In genomic region chr12:6271281-6271680, GRCh38 we compare ENCODE assay signal across 25 cellular contexts. TPM values are rescaled to one million over a fixed set of nuclear protein-coding genes. Genes with fewer than 3 reads are reported as not detected.
"Had no signal": no experiment of that assay in that cellular context is flagged by ENCODE, and none has a peak within 500 bp of the region (broad histone marks: within the 10 kb centered on the region; RNA-seq: fewer than 3 reads in every experiment).

No MANE protein-coding gene starts in this region.

- H3K27ac Mint-ChIP-seq: activated B cell treated with CpG ODN at 0.5 μM for 24 hours; activated CD8-positive, alpha-beta T cell treated with anti-CD3 and anti-CD28 coated beads for 36 hours; activated naive CD4-positive, alpha-beta T cell treated with anti-CD3 and anti-CD28 coated beads, Interleukin-2, amount 50 U/mL, for 24 hours; activated T-helper 17 cell treated with anti-CD3 and anti-CD28 coated beads, Interleukin-2, amount 50 U/mL, for 72 hours; nephron progenitor cell; T-helper 17 cell had no signal

- H3K36me3 ChIP-seq: colonic mucosa, gastrocnemius medialis, left ventricle myocardium inferior, pancreas had no signal

- H3K4me1 ChIP-seq: colonic mucosa, pancreas had no signal

- H3K4me3 Mint-ChIP-seq: activated B cell treated with CpG ODN at 0.5 μM for 24 hours; activated CD8-positive, alpha-beta T cell treated with anti-CD3 and anti-CD28 coated beads for 36 hours; activated naive CD4-positive, alpha-beta T cell treated with anti-CD3 and anti-CD28 coated beads, Interleukin-2, amount 50 U/mL, for 24 hours; activated T-cell treated with anti-CD3 and anti-CD28 coated beads, Interleukin-2, amount 50 U/mL, for 4 hours; activated T-helper 17 cell treated with anti-CD3 and anti-CD28 coated beads, Interleukin-2, amount 50 U/mL, for 72 hours; central memory CD8-positive, alpha-beta T cell; nephron progenitor cell; T-helper 17 cell had no signal

- DNase-seq: activated B cell treated with CpG ODN at 0.5 μM for 24 hours; activated CD4-positive, alpha-beta T cell treated with anti-CD3 and anti-CD28 coated beads, Interleukin-2, amount 50 U/mL, for 1 hour; activated CD8-positive, alpha-beta T cell treated with anti-CD3 and anti-CD28 coated beads for 36 hours; activated gamma-delta T cell treated with Interleukin-2 at 50 U/mL for 16 hours; activated T-cell treated with anti-CD3 and anti-CD28 coated beads, Interleukin-2, amount 50 U/mL, for 4 hours; colonic mucosa; effector CD8-positive, alpha-beta T cell; gastrocnemius medialis; glutamatergic neuron; left ventricle myocardium inferior; naive B cell; nephron progenitor cell; right cardiac atrium; stimulated activated CD4-positive, alpha-beta T cell treated with anti-CD3 and anti-CD28 coated beads, Interleukin-2, amount 100 ng/mL, for 48 hours; stimulated activated naive CD8-positive, alpha-beta T cell treated with anti-CD3 and anti-CD28 coated beads, Interleukin-15, Interleukin-2, amounts not matched to agents 100 U/mL and 50 U/mL, for 24 hours; T-helper 17 cell; T1000; testis had no signal

- H3K4me1 Mint-ChIP-seq: activated B cell treated with CpG ODN at 0.5 μM for 24 hours; activated naive CD4-positive, alpha-beta T cell treated with anti-CD3 and anti-CD28 coated beads, Interleukin-2, amount 50 U/mL, for 24 hours; central memory CD8-positive, alpha-beta T cell; naive B cell; T-helper 17 cell had no signal

- H3K27ac ChIP-seq: colonic mucosa, gastrocnemius medialis, left ventricle myocardium inferior, pancreas, testis had no signal

- ATAC-seq: activated CD8-positive, alpha-beta T cell treated with anti-CD3 and anti-CD28 coated beads for 36 hours; activated T-cell treated with anti-CD3 and anti-CD28 coated beads, Interleukin-2, amount 50 U/mL, for 4 hours; activated T-helper 17 cell treated with anti-CD3 and anti-CD28 coated beads, Interleukin-2, amount 50 U/mL, for 72 hours; gastrocnemius medialis; pancreas; right cardiac atrium; stimulated activated naive CD8-positive, alpha-beta T cell treated with anti-CD3 and anti-CD28 coated beads, Interleukin-15, Interleukin-2, amounts not matched to agents 100 U/mL and 50 U/mL, for 24 hours; T-helper 17 cell had no signal

- H3K9me3 Mint-ChIP-seq: activated B cell treated with CpG ODN at 0.5 μM for 24 hours; activated CD8-positive, alpha-beta T cell treated with anti-CD3 and anti-CD28 coated beads for 36 hours; activated naive CD4-positive, alpha-beta T cell treated with anti-CD3 and anti-CD28 coated beads, Interleukin-2, amount 50 U/mL, for 24 hours; activated T-cell treated with anti-CD3 and anti-CD28 coated beads, Interleukin-2, amount 50 U/mL, for 4 hours; activated T-helper 17 cell treated with anti-CD3 and anti-CD28 coated beads, Interleukin-2, amount 50 U/mL, for 72 hours; central memory CD8-positive, alpha-beta T cell; naive B cell; nephron progenitor cell had no signal

- H3K27me3 ChIP-seq: colonic mucosa, gastrocnemius medialis, pancreas, testis had no signal

- H3K36me3 Mint-ChIP-seq: activated naive CD4-positive, alpha-beta T cell treated with anti-CD3 and anti-CD28 coated beads, Interleukin-2, amount 50 U/mL, for 24 hours; naive B cell had no signal

- H3K4me3 ChIP-seq: colonic mucosa, gastrocnemius medialis, left ventricle myocardium inferior, pancreas, testis had no signal

- H3K9me3 ChIP-seq: colonic mucosa, gastrocnemius medialis, left ventricle myocardium inferior, pancreas, testis had no signal

RNA-seq across cellular contexts. Expression of gene PLEKHG6, which starts 39.2 kb away (rescaled TPM):
- total RNA-seq: activated B cell treated with CpG ODN at 0.5 μM for 24 hours; activated CD8-positive, alpha-beta T cell treated with anti-CD3 and anti-CD28 coated beads for 36 hours; activated T-cell treated with anti-CD3 and anti-CD28 coated beads, Interleukin-2, amount 50 U/mL, for 4 hours; activated T-helper 17 cell treated with anti-CD3 and anti-CD28 coated beads, Interleukin-2, amount 50 U/mL, for 72 hours; dermis microvascular lymphatic vessel endothelial cell; lung microvascular endothelial cell; pulmonary artery endothelial cell; T-helper 17 cell had no signal
